Comparison of ENCODE assay signal across 7 cellular contexts in the genomic region with DNA sequence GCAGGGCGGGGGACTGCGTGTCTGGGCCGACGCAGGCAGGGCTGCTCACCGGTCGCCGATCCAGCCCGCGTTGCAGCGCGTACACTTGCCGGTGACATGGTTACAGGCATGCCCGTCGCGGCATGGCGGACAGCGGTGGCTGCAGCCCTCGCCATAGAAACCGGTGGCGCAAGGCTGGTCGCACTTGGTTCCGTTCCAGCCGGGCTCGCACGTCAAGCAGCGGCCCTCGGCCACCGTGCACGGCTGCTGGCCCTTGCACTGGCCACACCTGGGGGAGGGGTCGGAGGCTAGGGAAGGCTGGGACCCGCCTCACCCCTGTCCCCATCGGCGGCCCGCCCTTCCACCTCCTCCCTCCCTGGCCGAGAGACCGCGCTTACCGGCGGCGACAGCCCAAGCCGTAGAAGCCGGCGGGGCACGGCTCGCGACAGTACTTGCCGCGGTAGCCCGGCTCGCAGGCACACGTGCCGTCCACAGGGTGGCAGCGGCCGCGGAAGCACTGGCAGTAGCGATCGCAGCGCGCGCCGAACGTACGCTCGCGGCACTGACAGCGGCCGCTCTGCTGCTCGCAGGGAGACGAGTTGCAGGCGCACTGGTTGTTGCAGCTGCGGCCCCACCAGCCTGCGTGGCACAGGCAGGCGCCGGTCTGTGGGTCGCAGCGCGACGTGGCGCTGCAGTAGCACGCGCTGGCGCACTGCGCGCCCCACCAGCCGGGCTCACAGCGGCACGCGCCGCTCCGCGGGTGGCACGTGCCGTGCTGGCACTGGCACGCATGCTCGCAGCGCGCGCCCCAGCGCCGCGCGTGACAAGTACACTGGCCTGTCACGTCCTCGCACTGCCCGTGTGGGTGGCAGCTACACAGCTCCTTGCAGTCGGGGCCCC. TPM values are rescaled to one million over a fixed set of nuclear protein-coding genes. Genes with fewer than 3 reads are reported as not detected.
DNase-seq lines count a peak whose midpoint lies in the region; ATAC-seq, FAIRE-seq and TF ChIP-seq lines count a peak whose summit lies in the region.

No MANE protein-coding gene starts in this region.

- CTCF ChIA-PET in HCT116 (lab: Charles Lee), result no interaction called here

- BruUV-seq in HCT116 (replicated peaks; lab: Mats Ljungman, UMichigan), result no TSS peak

- no peak for TF ChIP-seq POLR2A in HCT116 (IDR thresholded peaks at IDR 0.05; ENCODE audit: borderline replicate concordance, extremely low read depth, insufficient read depth, insufficient read length)

- no peaks in the 10 kb centered on the region for H4K20me1 ChIP-seq in HCT116 (ENCODE audit: insufficient read depth)
- peaks cover 6% of the 10 kb centered on the region for H4K20me1 ChIP-seq in keratinocyte (ENCODE audit: control insufficient read depth, extremely low read depth, insufficient read depth, low read length)

- peak; percentile 33 for DNase-seq in HCT116 (ENCODE audit: low read depth, low spot score)
- peak; percentile 40 for DNase-seq in RKO (ENCODE audit: low spot score)
- DNase-seq in astrocyte of the hippocampus (ENCODE audit: low read depth, low spot score), result peak; percentile 86
- no peak for DNase-seq in keratinocyte (ENCODE audit: low read depth, low spot score)
- peak in 2 of 3 experiments; percentile 29 to 63 for DNase-seq in stimulated activated CD4-positive, alpha-beta T cell treated with anti-CD3 and anti-CD28 coated beads, TNF-alpha, amount 100 ng/mL, for 24 hours (ENCODE audit: low read depth in 3 of 3)
- DNase-seq in SK-N-DZ (ENCODE audit: low spot score), result no peak
- no peak for DNase-seq in occipital lobe (lab: John Stamatoyannopoulos, UW)

- ATAC-seq in HCT116, result peak; percentile 84

- intact Hi-C loops in HCT116 (cut with micrococcal nuclease), result loop anchor here (1.0 kb wide), 1 partner anchor 25 kb away; no protein-coding TSS in a partner anchor

- H3K27me3 ChIP-seq in HCT116 (ENCODE audit: insufficient read depth, low read length) (no peaks in the 10 kb centered on the region), keratinocyte (ENCODE audit: control insufficient read depth, extremely low read depth, insufficient read depth, low read length) (peaks cover 89% of the 10 kb centered on the region)

- TF ChIP-seq CTCF in HCT116 (IDR thresholded peaks at IDR 0.05 in 2 of 3, conservative IDR thresholded peaks at IDR 0.05 in 1 of 3; ENCODE audit: borderline replicate concordance in 1 of 3, insufficient read depth in 1 of 3, low read depth in 2 of 3, low read length in 2 of 3), result peak; percentile 12 to 57 (median 44); a peak in 4 of 6 replicates
- TF ChIP-seq CTCF in keratinocyte (optimal IDR thresholded peaks at IDR 0.05 in 1 of 3, IDR thresholded peaks at IDR 0.05 in 1 of 3, conservative IDR thresholded peaks at IDR 0.05 in 1 of 3; ENCODE audit: extremely low read depth in 1 of 3, insufficient read depth in 2 of 3, low read length in 3 of 3), result peak; percentile 20 to 71 (median 45)

- RAD21 ChIA-PET in HCT116 (lab: Charles Lee; ENCODE audit: low non-redundant PET in 1 of 2, low total read pairs in 2 of 2, uncharacterized antibody in 2 of 2, unreplicated experiment in 2 of 2), result no interaction called here

- H3K4me3 ChIP-seq in HCT116 (replicated peaks in 1 of 2; ENCODE audit: low read depth in 1 of 2, low read length in 2 of 2), result peak overlapping the region; percentile 33 to 52
- peak overlapping the region in 1 of 3 experiments; percentile 48 for H3K4me3 ChIP-seq in keratinocyte (ENCODE audit: control insufficient read depth in 2 of 3, extremely low read depth in 1 of 3, insufficient read depth in 2 of 3, low read depth in 1 of 3, low read length in 3 of 3)

- H3K79me2 ChIP-seq in HCT116 (ENCODE audit: insufficient read depth, low read length), result no peaks in the 10 kb centered on the region
- H3K79me2 ChIP-seq in keratinocyte (ENCODE audit: control insufficient read depth, insufficient read depth, low read length), result no peaks in the 10 kb centered on the region

- H3K4me1 ChIP-seq in HCT116 (ENCODE audit: control insufficient read depth in 1 of 2, insufficient read depth in 2 of 2, low read length in 2 of 2), result peaks cover 16 to 35% of the 10 kb centered on the region in 2 experiments
- H3K4me1 ChIP-seq in keratinocyte (ENCODE audit: control insufficient read depth, extremely low read depth, insufficient read depth, low read length), result peaks cover 21% of the 10 kb centered on the region

- no peak for TF ChIP-seq RAD21 in HCT116 (IDR thresholded peaks at IDR 0.05; ENCODE audit: low read depth)

- no peaks in the 10 kb centered on the region for H3K9me1 ChIP-seq in keratinocyte (ENCODE audit: control insufficient read depth, extremely low read depth, insufficient read depth, low read length)

- no peak for FAIRE-seq in keratinocyte (lab: Jason Lieb, UNC)

- H3K27ac ChIP-seq in HCT116 (ENCODE audit: low read depth, low read length), result peak overlapping the region; percentile 3; the same call in 1 of the 2 replicates
- H3K27ac ChIP-seq in keratinocyte (ENCODE audit: control insufficient read depth, insufficient read depth, low read length), result no peak overlapping the region

- dilution Hi-C loops in keratinocyte (cut with MboI; ENCODE audit: extremely low pct_ligation_motif_present, low sequenced_read_pairs), result no loop called here

- H3K9ac ChIP-seq in HCT116 (ENCODE audit: low read length), result peak overlapping the region; percentile 40
- no peak overlapping the region for H3K9ac ChIP-seq in keratinocyte (ENCODE audit: control insufficient read depth, extremely low read depth, insufficient read depth, low read length)

- H3K9me2 ChIP-seq in HCT116 (ENCODE audit: insufficient read depth), result no peaks in the 10 kb centered on the region

- POLR2A ChIA-PET in HCT116 (lab: Charles Lee), result no interaction called here

- peak overlapping the region; percentile 90 for H3K4me2 ChIP-seq in HCT116 (ENCODE audit: low read length)
- peak overlapping the region; percentile 89 for H3K4me2 ChIP-seq in keratinocyte (ENCODE audit: control insufficient read depth, extremely low read depth, insufficient read depth, low read depth, low read length)

- H2AFZ ChIP-seq in HCT116 (ENCODE audit: low read depth, low read length, poor library complexity, severe bottlenecking) (no peak overlapping the region), keratinocyte (ENCODE audit: control insufficient read depth, low read length) (peak overlapping the region; percentile 23)

- no peaks in the 10 kb centered on the region for H3K9me3 ChIP-seq in HCT116 (ENCODE audit: control insufficient read depth in 1 of 2, insufficient read depth in 1 of 2, low read depth in 1 of 2, low read length in 2 of 2)
- H3K9me3 ChIP-seq in keratinocyte (ENCODE audit: control insufficient read depth, low read depth, low read length), result no peaks in the 10 kb centered on the region

- H3K36me3 ChIP-seq in HCT116 (ENCODE audit: control insufficient read depth in 1 of 2, insufficient read depth in 2 of 2, low read length in 2 of 2), result no peaks in the 10 kb centered on the region
- H3K36me3 ChIP-seq in keratinocyte (ENCODE audit: control insufficient read depth in 2 of 2, extremely low read depth in 1 of 2, insufficient read depth in 2 of 2, low read length in 2 of 2), result no peaks in the 10 kb centered on the region

TF ChIP-seq in HCT116, 20 proteins besides CTCF, POLR2A, EP300 and RAD21 (continues in another document):
- no peak for TF ChIP-seq YY1 (IDR thresholded peaks at IDR 0.05; ENCODE audit: extremely low read depth, insufficient replicate concordance, low read depth, low read length)
- TF ChIP-seq, protein P1, sequence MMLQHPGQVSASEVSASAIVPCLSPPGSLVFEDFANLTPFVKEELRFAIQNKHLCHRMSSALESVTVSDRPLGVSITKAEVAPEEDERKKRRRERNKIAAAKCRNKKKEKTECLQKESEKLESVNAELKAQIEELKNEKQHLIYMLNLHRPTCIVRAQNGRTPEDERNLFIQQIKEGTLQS (IDR thresholded peaks at IDR 0.05), result no peak
- peak; percentile 34; the same call in 1 of the 2 replicates for TF ChIP-seq ZFX (IDR thresholded peaks at IDR 0.05)
- no peak for TF ChIP-seq ELF1 (IDR thresholded peaks at IDR 0.05; ENCODE audit: borderline replicate concordance, low read depth)
- no peak for TF ChIP-seq SRF (IDR thresholded peaks at IDR 0.05; ENCODE audit: low read depth)
- no peak for TF ChIP-seq EZH2phosphoT487 (IDR thresholded peaks at IDR 0.05; ENCODE audit: borderline replicate concordance)
- no peak for TF ChIP-seq JUND (IDR thresholded peaks at IDR 0.05)

RNA-seq across cellular contexts. Expression of a gene that starts 6.7 kb away (rescaled TPM):
- total RNA-seq in HCT116 (2021; ENCODE audit: unreplicated experiment), result 2.5 TPM
- 1.5 and 1.6 TPM in 2 replicates for polyA plus RNA-seq in HCT116 (2012)
- 0.05 to 0.06 TPM (median 0.05 TPM) in 3 replicates for polyA plus RNA-seq in keratinocyte
- not detected for polyA plus RNA-seq in keratinocyte (2011; ENCODE audit: low read depth)
- polyA plus RNA-seq in keratinocyte (2011; cell fraction: cytosol; rRNA removed), result 0.10 and 0.12 TPM in 2 replicates
- 0.23 and 0.28 TPM in 2 replicates for polyA plus RNA-seq in keratinocyte (2011; cell fraction: nucleus; rRNA removed)
- polyA plus RNA-seq in keratinocyte (2012; ENCODE audit: low replicate concordance), result 0.09 and 0.31 TPM in 2 replicates
- polyA minus RNA-seq in keratinocyte, result 0.10 to 0.26 TPM in 2 of 3 replicates, not detected in the other
- not detected for polyA minus RNA-seq in keratinocyte (2011; cell fraction: cytosol; rRNA and poly(A)+ RNA removed)
- polyA minus RNA-seq in keratinocyte (2011; cell fraction: nucleus; rRNA and poly(A)+ RNA removed), result 0.23 and 0.84 TPM in 2 replicates
- 30.3 and 31.2 TPM in 2 replicates for polyA plus RNA-seq in SK-N-DZ (2014; cell fraction: cytosol; rRNA removed)
- 42.9 and 46.9 TPM in 2 replicates for polyA plus RNA-seq in SK-N-DZ (2014; cell fraction: nucleus; rRNA removed)
- total RNA-seq in occipital lobe, result 1.7 TPM

RNA-seq across cellular contexts. Expression of a gene that starts 36.9 kb away (rescaled TPM):
- total RNA-seq in HCT116 (2021; ENCODE audit: unreplicated experiment) (15.4 TPM), occipital lobe (46.2 TPM)
- polyA plus RNA-seq in HCT116 (2012), result 9.9 and 11.2 TPM in 2 replicates
- 5.2 to 7.2 TPM (median 6.1 TPM) in 3 replicates for polyA plus RNA-seq in keratinocyte
- polyA plus RNA-seq in keratinocyte (2011; ENCODE audit: low read depth), result 0.91 TPM
- polyA plus RNA-seq in keratinocyte (2011; cell fraction: cytosol; rRNA removed), result 4.0 and 6.1 TPM in 2 replicates
- polyA plus RNA-seq in keratinocyte (2011; cell fraction: nucleus; rRNA removed), result 7.7 and 10.1 TPM in 2 replicates
- polyA plus RNA-seq in keratinocyte (2012; ENCODE audit: low replicate concordance), result 4.3 and 5.9 TPM in 2 replicates
- 4.0 to 7.1 TPM (median 4.8 TPM) in 3 replicates for polyA minus RNA-seq in keratinocyte
- polyA minus RNA-seq in keratinocyte (2011; cell fraction: cytosol; rRNA and poly(A)+ RNA removed), result 13.8 TPM
- 7.8 and 8.4 TPM in 2 replicates for polyA minus RNA-seq in keratinocyte (2011; cell fraction: nucleus; rRNA and poly(A)+ RNA removed)
- polyA plus RNA-seq in SK-N-DZ (2014; cell fraction: cytosol; rRNA removed), result 37.7 and 53.3 TPM in 2 replicates
- 30.5 and 43.1 TPM in 2 replicates for polyA plus RNA-seq in SK-N-DZ (2014; cell fraction: nucleus; rRNA removed)

Comparison
In these comparisons a context has a peak if more than half of its experiments do, and no peak if none do; other contexts are left out.
1. DNase-seq: peak in HCT116 (single experiment), RKO (single experiment), astrocyte of the hippocampus (single experiment) and stimulated activated CD4-positive, alpha-beta T cell treated with anti-CD3 and anti-CD28 coated beads, TNF-alpha, amount 100 ng/mL, for 24 hours (2 of 3); none in keratinocyte (single experiment), SK-N-DZ (single experiment) and occipital lobe (single experiment).